ENCODE assay signal across 1 cellular context in genomic region chrX:113966791-113967190, GRCh38.
TF ChIP-seq lines count a peak whose summit lies in the region.

No MANE protein-coding gene starts in this region.

TF ChIP-seq in K562, 482 proteins besides CTCF, POLR2A, EP300 and RAD21:
- TF ChIP-seq ARID3A (IDR thresholded peaks at IDR 0.05; ENCODE audit: borderline replicate concordance, low read depth, low read length) (no peak), CEBPG (CRISPR knock-in tag; IDR thresholded peaks at IDR 0.05) (no peak), CEBPG (tag; conservative IDR thresholded peaks at IDR 0.05 in 1 of 2, IDR thresholded peaks at IDR 0.05 in 1 of 2) (0 out of 4 replicates have a peak, but pooled peaks of 1 of the 2 experiments have one; percentile 17), ATF3 (IDR thresholded peaks at IDR 0.05) (peak; percentile 51; the same call in 1 of the 2 replicates), ATF3 (CRISPR knock-in tag; conservative IDR thresholded peaks at IDR 0.05) (no peak), HDAC2 (IDR thresholded peaks at IDR 0.05) (no peak), THRB (CRISPR knock-in tag; conservative IDR thresholded peaks at IDR 0.05) (no peak), MGA (IDR thresholded peaks at IDR 0.05) (0 out of 2 replicates have a peak, but pooled peaks have one; percentile 9)
